Comparison of ENCODE assay signal across 8 cellular contexts in genomic region chr7:90118546-90119177, GRCh38. TPM values are rescaled to one million over a fixed set of nuclear protein-coding genes. Genes with fewer than 3 reads are reported as not detected.
A peak's percentile ranks its signal among the peaks of the same experiment; 100 is the strongest.
DNase-seq lines count a peak whose midpoint lies in the region; ATAC-seq and TF ChIP-seq lines count a peak whose summit lies in the region.
"Not testable (repeated sequence)": the region's sequence is repeated elsewhere in the genome, so short reads cannot be mapped to it uniquely, and the experiment has no call there.

No MANE protein-coding gene starts in this region.

- H3K9me3 ChIP-seq in vagina: not testable (repeated sequence)

- intact Hi-C loops in vagina (cut with DNase I): not testable (repeated sequence)

- not testable (repeated sequence) for H3K9me3 Mint-ChIP-seq in T-helper 2 cell treated with Interferon-gamma antibody and Interleukin-4, amounts not matched to agents 5 μg/mL and 100 μg/mL, for 36 hours; naive B cell

- H3K4me3 ChIP-seq in H7 (ENCODE audit: insufficient read depth, low read depth, low read length) (peak overlapping the region; percentile 48), epithelial cell of esophagus (ENCODE audit: low read length) (peak overlapping the region; percentile 6), iPS-11a (ENCODE audit: low read depth, low read length) (peak overlapping the region; percentile 17), skeletal muscle cell (ENCODE audit: low read depth, low read length) (peak overlapping the region; percentile 45), vagina (peak overlapping the region; percentile 30 to 41)

- not testable (repeated sequence) for H3K36me3 ChIP-seq in H7 (replicated peaks; ENCODE audit: control insufficient read depth, insufficient read depth, low read length); vagina

- H3K36me3 Mint-ChIP-seq in T-helper 2 cell treated with Interferon-gamma antibody and Interleukin-4, amounts not matched to agents 5 μg/mL and 100 μg/mL, for 36 hours (ENCODE audit: low read depth); naive B cell: not testable (repeated sequence)

- not testable (repeated sequence) for H3K4me1 Mint-ChIP-seq in T-helper 2 cell treated with Interferon-gamma antibody and Interleukin-4, amounts not matched to agents 5 μg/mL and 100 μg/mL, for 36 hours (ENCODE audit: low read depth)
- H3K4me1 Mint-ChIP-seq in naive B cell: peaks cover 5 to 16% (median 15%) of the 10 kb centered on the region in 3 donors

- H3K4me3 Mint-ChIP-seq in T-helper 2 cell treated with Interferon-gamma antibody and Interleukin-4, amounts not matched to agents 5 μg/mL and 100 μg/mL, for 36 hours: peak overlapping the region; percentile 61
- peak overlapping the region; percentile 8 to 85 (median 72) for H3K4me3 Mint-ChIP-seq in naive B cell

- peaks cover 13% of the 10 kb centered on the region for H3K4me1 ChIP-seq in vagina

- DNase-seq in H7: peak; percentile 18
- not testable (repeated sequence) for DNase-seq in T-helper 2 cell treated with Interferon-gamma antibody and Interleukin-4, amounts not matched to agents 5 μg/mL and 100 μg/mL, for 36 hours (ENCODE audit: low spot score); naive B cell; skeletal muscle cell (ENCODE audit: low read depth); vagina (ENCODE audit: extremely low spot score in 2 of 2)
- peak; percentile 4 for DNase-seq in amniotic epithelial cell (ENCODE audit: low read depth)
- peak; percentile 15 for DNase-seq in epithelial cell of esophagus (ENCODE audit: low read depth)

- H3K27ac Mint-ChIP-seq in T-helper 2 cell treated with Interferon-gamma antibody and Interleukin-4, amounts not matched to agents 5 μg/mL and 100 μg/mL, for 36 hours: not testable (repeated sequence)
- H3K27ac Mint-ChIP-seq in naive B cell: peak overlapping the region in 1 of 6 donors; percentile 26

- not testable (repeated sequence) for TF ChIP-seq CTCF in epithelial cell of esophagus (IDR thresholded peaks at IDR 0.05; ENCODE audit: insufficient read depth, low read depth, low read length, missing control alignments); vagina (IDR thresholded peaks at IDR 0.05)

- TF ChIP-seq POLR2A in vagina (IDR thresholded peaks at IDR 0.05): not testable (repeated sequence)

- H3K27ac ChIP-seq in vagina: not testable (repeated sequence)

- H3K27me3 Mint-ChIP-seq in T-helper 2 cell treated with Interferon-gamma antibody and Interleukin-4, amounts not matched to agents 5 μg/mL and 100 μg/mL, for 36 hours (ENCODE audit: low read depth): peaks cover 30% of the 10 kb centered on the region
- H3K27me3 Mint-ChIP-seq in naive B cell: peaks cover 23 to 39% (median 31%) of the 10 kb centered on the region in 3 donors

- peak in 1 of 2 donors; percentile 9 for ATAC-seq in naive B cell (ENCODE audit: low read depth in 2 of 2)

- peaks cover 25% of the 10 kb centered on the region for H3K27me3 ChIP-seq in H7 (ENCODE audit: control insufficient read depth, insufficient read depth, low read length)
- not testable (repeated sequence) for H3K27me3 ChIP-seq in vagina

RNA-seq across cellular contexts. Expression of gene STEAP1, which starts 35.6 kb away (rescaled TPM):
- 1.9 and 3.3 TPM in 2 replicates for total RNA-seq in H7 (2014; rRNA removed; shearing (Covaris generic))
- under 1 TPM in 1 of 6 donors, not detected in 5; 0.83 TPM for polyA plus RNA-seq in naive B cell (ENCODE audit: low read depth in 6 of 6)
- total RNA-seq in vagina: 24.3 TPM
